Comparison of ENCODE assay signal across 25 cellular contexts in genomic region chr9:98732801-98733200, GRCh38. TPM values are rescaled to one million over a fixed set of nuclear protein-coding genes. Genes with fewer than 3 reads are reported as not detected.
"Had no signal": no experiment of that assay in that cellular context is flagged by ENCODE, and none has a peak within 500 bp of the region (broad histone marks: within the 10 kb centered on the region; RNA-seq: fewer than 3 reads in every experiment).

No MANE protein-coding gene starts in this region.

- H3K4me3 ChIP-seq: Peyer's patch had no signal

- DNase-seq: activated CD4-positive, alpha-beta memory T cell treated with anti-CD3 and anti-CD28 coated beads for 36 hours; activated CD4-positive, alpha-beta T cell treated with anti-CD3 and anti-CD28 coated beads, Interleukin-2, amount 10 ng/mL, durations not matched to agents 7 days and 5 days; activated CD4-positive, CD25-positive, alpha-beta regulatory T cell; activated CD8-positive, alpha-beta memory T cell treated with anti-CD3 and anti-CD28 coated beads for 24 hours; activated effector memory CD4-positive, alpha-beta T cell treated with anti-CD3 and anti-CD28 coated beads, Interleukin-2, amount 50 U/mL, for 16 hours; activated naive CD4-positive, alpha-beta T cell treated with anti-CD3 and anti-CD28 coated beads for 36 hours; activated T-cell treated with anti-CD3 and anti-CD28 coated beads, Interleukin-2, amount 50 U/mL, for 4 hours; amygdala; brain microvascular endothelial cell; NCI-H1092; NCI-H1417; NCI-H1930; NCI-H2107; NCI-H2171 treated with DMSO at 0.1 percent for 48 hours; NCI-H226; NCI-H510A; NCI-H526 treated with DMSO at 0.1 percent for 48 hours; NCI-H82; OCI-M1; Peyer's patch; SHP77 treated with DMSO at 0.1 percent for 48 hours; T-helper 17 cell; T1000 had no signal

- H3K27ac ChIP-seq: brain microvascular endothelial cell, KMS-11, Peyer's patch had no signal

- H3K4me1 ChIP-seq: Peyer's patch had no signal

- H3K27me3 ChIP-seq: brain microvascular endothelial cell, Peyer's patch had no signal

- ATAC-seq: activated T-cell treated with anti-CD3 and anti-CD28 coated beads, Interleukin-2, amount 50 U/mL, for 4 hours; T-helper 17 cell had no signal

- H3K9ac ChIP-seq: KMS-11 had no signal

- H3K9me3 ChIP-seq: Peyer's patch had no signal

- H3K4me2 ChIP-seq: KMS-11 had no signal

RNA-seq across cellular contexts. Expression of gene GABBR2, which starts 24.1 kb away (rescaled TPM):
- total RNA-seq: activated CD4-positive, alpha-beta memory T cell treated with anti-CD3 and anti-CD28 coated beads for 36 hours; activated CD4-positive, alpha-beta T cell treated with anti-CD3 and anti-CD28 coated beads, Interleukin-2, amount 10 ng/mL, durations not matched to agents 7 days and 5 days; activated naive CD4-positive, alpha-beta T cell treated with anti-CD3 and anti-CD28 coated beads for 36 hours; activated T-cell treated with anti-CD3 and anti-CD28 coated beads, Interleukin-2, amount 50 U/mL, for 4 hours; MCF 10A; Peyer's patch; T-helper 17 cell had no signal
